In the genomic region with DNA sequence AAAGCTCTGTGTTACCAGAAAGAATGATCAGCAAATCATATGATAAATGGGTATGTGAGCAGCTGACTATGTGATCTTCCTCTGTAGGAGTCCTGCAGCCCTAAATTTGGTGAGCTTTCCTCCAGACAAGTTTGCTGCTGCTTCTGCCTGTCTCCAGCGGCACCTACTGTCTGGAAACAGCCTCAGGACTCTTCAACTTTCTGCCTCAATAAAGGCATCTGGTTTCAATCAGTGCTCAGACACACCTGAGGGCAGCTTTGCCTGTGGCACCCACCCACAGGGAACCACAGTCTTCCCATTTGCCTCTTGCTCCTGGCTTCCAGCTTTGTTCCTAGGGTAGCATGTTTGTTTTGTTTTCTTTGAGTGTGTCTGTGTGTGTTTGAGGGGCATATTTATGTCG, we compare ENCODE assay signal across 12 cellular contexts.
DNase-seq lines count a peak whose midpoint lies in the region; TF ChIP-seq lines count a peak whose summit lies in the region.
"Had no signal": no experiment of that assay in that cellular context is flagged by ENCODE, and none has a peak within 500 bp of the region (broad histone marks: within the 10 kb centered on the region; RNA-seq: fewer than 3 reads in every experiment).

No MANE protein-coding gene starts in this region.

- no peaks in the 10 kb centered on the region for H3K4me1 Mint-ChIP-seq in endothelial cell (ENCODE audit: unreplicated experiment)
- H3K4me1 Mint-ChIP-seq: activated B cell treated with CpG ODN at 0.5 μM for 24 hours; activated naive CD8-positive, alpha-beta T cell treated with anti-CD3 and anti-CD28 coated beads, Interleukin-2, amount 10 ng/mL, durations not matched to agents 7 days and 5 days; naive thymus-derived CD8-positive, alpha-beta T cell had no signal

- DNase-seq in SIG-M5 treated with dmso at 0.1 percent for 504 hours (lab: John Stamatoyannopoulos, UW; ENCODE audit: unreplicated experiment) (peak; percentile 0), SIG-M5 (lab: John Stamatoyannopoulos, UW) (no peak), OCI-M1 (lab: John Stamatoyannopoulos, UW) (peak; percentile 60), endothelial cell (ENCODE audit: low spot score) (peak; percentile 9), retinal pigment epithelial cell (ENCODE audit: low read depth) (no peak), OCI-M2 (lab: John Stamatoyannopoulos, UW; ENCODE audit: unreplicated experiment) (no peak), substantia nigra (lab: John Stamatoyannopoulos, UW) (no peak), NCI-H1436 (lab: John Stamatoyannopoulos, UW) (no peak)
- DNase-seq: activated B cell treated with CpG ODN at 0.5 μM for 24 hours; activated naive CD8-positive, alpha-beta T cell treated with anti-CD3 and anti-CD28 coated beads, Interleukin-2, amount 10 ng/mL, durations not matched to agents 7 days and 5 days; gastrocnemius medialis; naive thymus-derived CD8-positive, alpha-beta T cell had no signal

- no peak for TF ChIP-seq CTCF in endothelial cell (IDR thresholded peaks at IDR 0.05; ENCODE audit: unreplicated experiment)
- peak; percentile 27 for TF ChIP-seq CTCF in retinal pigment epithelial cell (conservative IDR thresholded peaks at IDR 0.05; ENCODE audit: low read depth, low read length)

- H3K4me3 ChIP-seq in retinal pigment epithelial cell (ENCODE audit: low read length), result no peak overlapping the region
- H3K4me3 ChIP-seq: gastrocnemius medialis had no signal

- H3K9me3 Mint-ChIP-seq in endothelial cell (ENCODE audit: unreplicated experiment), result no peaks in the 10 kb centered on the region
- H3K9me3 Mint-ChIP-seq: activated B cell treated with CpG ODN at 0.5 μM for 24 hours; activated naive CD8-positive, alpha-beta T cell treated with anti-CD3 and anti-CD28 coated beads, Interleukin-2, amount 10 ng/mL, durations not matched to agents 7 days and 5 days; naive thymus-derived CD8-positive, alpha-beta T cell had no signal

- H3K27ac Mint-ChIP-seq in endothelial cell (ENCODE audit: unreplicated experiment), result no peak overlapping the region
- H3K27ac Mint-ChIP-seq: activated B cell treated with CpG ODN at 0.5 μM for 24 hours; activated naive CD8-positive, alpha-beta T cell treated with anti-CD3 and anti-CD28 coated beads, Interleukin-2, amount 10 ng/mL, durations not matched to agents 7 days and 5 days; naive thymus-derived CD8-positive, alpha-beta T cell had no signal

- no peaks in the 10 kb centered on the region for H3K27me3 Mint-ChIP-seq in endothelial cell (ENCODE audit: unreplicated experiment)
- H3K27me3 Mint-ChIP-seq: activated B cell treated with CpG ODN at 0.5 μM for 24 hours; activated naive CD8-positive, alpha-beta T cell treated with anti-CD3 and anti-CD28 coated beads, Interleukin-2, amount 10 ng/mL, durations not matched to agents 7 days and 5 days had no signal

- no peaks in the 10 kb centered on the region for H3K36me3 Mint-ChIP-seq in endothelial cell (ENCODE audit: low read depth, unreplicated experiment)
- H3K36me3 Mint-ChIP-seq: activated naive CD8-positive, alpha-beta T cell treated with anti-CD3 and anti-CD28 coated beads, Interleukin-2, amount 10 ng/mL, durations not matched to agents 7 days and 5 days; naive thymus-derived CD8-positive, alpha-beta T cell had no signal

- H3K27ac ChIP-seq in substantia nigra (ENCODE audit: low read depth, low read length, poor library complexity, severe bottlenecking), result no peak overlapping the region
- H3K27ac ChIP-seq: gastrocnemius medialis had no signal

- H3K4me3 Mint-ChIP-seq in endothelial cell (ENCODE audit: unreplicated experiment), result no peak overlapping the region
- H3K4me3 Mint-ChIP-seq: activated B cell treated with CpG ODN at 0.5 μM for 24 hours; activated naive CD8-positive, alpha-beta T cell treated with anti-CD3 and anti-CD28 coated beads, Interleukin-2, amount 10 ng/mL, durations not matched to agents 7 days and 5 days; naive thymus-derived CD8-positive, alpha-beta T cell had no signal

Comparison
In these comparisons a context has a peak if more than half of its experiments do, and no peak if none do; other contexts are left out.
1. DNase-seq: peak in SIG-M5 treated with dmso at 0.1 percent for 504 hours (single experiment), OCI-M1 (single experiment) and endothelial cell (single experiment); none in SIG-M5 (single experiment), retinal pigment epithelial cell (single experiment), OCI-M2 (single experiment), substantia nigra (0 of 49) and NCI-H1436 (single experiment).